ENCODE assay signal across 19 cellular contexts in genomic region chr6:14518515-14519217, GRCh38.
DNase-seq lines count a peak whose midpoint lies in the region; ATAC-seq, FAIRE-seq and TF ChIP-seq lines count a peak whose summit lies in the region.
"Had no signal": no experiment of that assay in that cellular context is flagged by ENCODE, and none has a peak within 500 bp of the region (broad histone marks: within the 10 kb centered on the region; RNA-seq: fewer than 3 reads in every experiment).

No MANE protein-coding gene starts in this region.

- POLR2A ChIA-PET in HEK293 (lab: Yijun Ruan, JAX), result no interaction called here
- POLR2A ChIA-PET in K562 (lab: Yijun Ruan, JAX), result interaction anchor here (0.6 to 1.6 kb wide), 6 partner anchors 9 to 314 kb away, joined by 3 to 4 read pairs (median 3); no protein-coding TSS in a partner anchor
- POLR2A ChIA-PET in HepG2 (lab: Yijun Ruan, JAX), result no interaction called here

- no peak overlapping the region for H3K27ac ChIP-seq in HEK293 (ENCODE audit: extremely low read depth, low read depth, low read length)
- H3K27ac ChIP-seq in K562 (ENCODE audit: extremely low read depth, low read depth, low read length), result no peak overlapping the region
- H3K27ac ChIP-seq in mesenchymal stem cell (ENCODE audit: low read length, poor library complexity, severe bottlenecking), result no peak overlapping the region
- H3K27ac ChIP-seq in HepG2 (ENCODE audit: extremely low read length, insufficient read depth, low read length), result no peak overlapping the region
- H3K27ac ChIP-seq in tibial artery, result no peak overlapping the region
- H3K27ac ChIP-seq: psoas muscle, SJCRH30 had no signal

- intact Hi-C loops in K562 (cut with micrococcal nuclease), result no loop called here
- intact Hi-C loops in HepG2 (cut with micrococcal nuclease; ENCODE audit: unreplicated experiment), result no loop called here
- intact Hi-C loops in tibial artery (cut with DNase I; ENCODE audit: low total_unique reads), result no loop called here

- H3K23ac ChIP-seq in mesenchymal stem cell (ENCODE audit: low read length in 2 of 2), result no peak overlapping the region

- no peak overlapping the region for H3K18ac ChIP-seq in mesenchymal stem cell (ENCODE audit: low read depth in 1 of 2, low read length in 2 of 2)

- TF ChIP-seq CTCF in HEK293 (tag by site-specific recombination; IDR thresholded peaks at IDR 0.05) (no peak), K562 (IDR thresholded peaks at IDR 0.05 in 2 of 3, conservative IDR thresholded peaks at IDR 0.05 in 1 of 3; ENCODE audit: insufficient read depth in 2 of 3, low read depth in 1 of 3, low read length in 3 of 3) (no peak), HepG2 (CRISPR knock-in tag; IDR thresholded peaks at IDR 0.05) (no peak), tibial artery (IDR thresholded peaks at IDR 0.05) (no peak)

- FAIRE-seq in K562 (lab: Jason Lieb, UNC) (no peak), HepG2 (lab: Jason Lieb, UNC) (no peak), GM12891 (lab: Jason Lieb, UNC) (no peak)
- FAIRE-seq: colon, frontal cortex, HTR-8/SVneo, small intestine had no signal

- no peaks in the 10 kb centered on the region for H4K20me1 ChIP-seq in K562 (replicated peaks; ENCODE audit: control insufficient read depth, insufficient read depth, low read length)
- no peaks in the 10 kb centered on the region for H4K20me1 ChIP-seq in HepG2 (ENCODE audit: insufficient read depth, low read length)

- H3K9me1 ChIP-seq in K562 (ENCODE audit: control insufficient read depth, insufficient read depth, low read length), result no peaks in the 10 kb centered on the region

- H2BK15ac ChIP-seq in mesenchymal stem cell (ENCODE audit: low read depth, poor library complexity, severe bottlenecking), result no peak overlapping the region

- peak; percentile 68 for DNase-seq in AG20443 (ENCODE audit: low spot score)
- no peak for DNase-seq in K562 (ENCODE audit: extremely low read depth in 1 of 4, low spot score in 3 of 4)
- no peak for DNase-seq in mesenchymal stem cell
- DNase-seq in HepG2 (ENCODE audit: low spot score), result no peak
- no peak for DNase-seq in GM12891 (ENCODE audit: insufficient read length, low spot score)
- no peak for DNase-seq in tibial artery
- DNase-seq: activated T-cell treated with anti-CD3 and anti-CD28 coated beads, Interleukin-2, amount 50 U/mL, for 72 hours; NCI-H2107; NCI-H526 treated with DMSO at 0.1 percent for 48 hours; psoas muscle; SJCRH30; small intestine; substantia nigra had no signal

- CTCF ChIA-PET in HEK293 (lab: Yijun Ruan, JAX) (interaction anchor here (0.6 to 0.9 kb wide), 2 partner anchors 192 to 331 kb away, joined by 3 read pairs; no protein-coding TSS in a partner anchor), K562 (lab: Yijun Ruan, JAX; ENCODE audit: low intra/inter-chr PET ratio) (no interaction called here), HepG2 (lab: Yijun Ruan, JAX; ENCODE audit: low intra/inter-chr PET ratio, low total read pairs) (no interaction called here)

- H3K79me2 ChIP-seq in K562 (ENCODE audit: control insufficient read depth, insufficient read depth, low read length) (no peaks in the 10 kb centered on the region), HepG2 (ENCODE audit: insufficient read depth, low read length) (no peaks in the 10 kb centered on the region)

- TF ChIP-seq RAD21 in K562 (CRISPR knock-in tag; conservative IDR thresholded peaks at IDR 0.05 in 1 of 2, IDR thresholded peaks at IDR 0.05 in 1 of 2) (no peak), HepG2 (CRISPR knock-in tag; IDR thresholded peaks at IDR 0.05) (no peak)

- H3K36me3 ChIP-seq in HEK293 (ENCODE audit: control insufficient read depth in 2 of 2, insufficient read depth in 1 of 2, low read length in 2 of 2) (no peaks in the 10 kb centered on the region), K562 (ENCODE audit: control insufficient read depth, insufficient read depth, low read length) (no peaks in the 10 kb centered on the region), mesenchymal stem cell (ENCODE audit: control insufficient read depth in 1 of 2, insufficient read depth in 2 of 2, low read depth in 1 of 2, low read length in 2 of 2) (no peaks in the 10 kb centered on the region), HepG2 (replicated peaks in 1 of 2; ENCODE audit: control insufficient read depth in 1 of 2, insufficient read depth in 2 of 2, low read length in 2 of 2) (no peaks in the 10 kb centered on the region), tibial artery (no peaks in the 10 kb centered on the region)
- H3K36me3 ChIP-seq: SJCRH30 had no signal

- H3K9ac ChIP-seq in K562 (ENCODE audit: insufficient read depth in 1 of 2, low read depth in 2 of 2, low read length in 2 of 2) (no peak overlapping the region), mesenchymal stem cell (ENCODE audit: low read length) (peak overlapping the region; percentile 24), HepG2 (ENCODE audit: insufficient read depth, low read depth, low read length) (no peak overlapping the region)

- H2AK5ac ChIP-seq in mesenchymal stem cell (ENCODE audit: low read length, severe bottlenecking), result no peak overlapping the region

- TF ChIP-seq EP300 in K562 (IDR thresholded peaks at IDR 0.05; ENCODE audit: low read length), result no peak
- no peak for TF ChIP-seq EP300 in HepG2 (IDR thresholded peaks at IDR 0.05; ENCODE audit: low read depth in 2 of 2, low read length in 2 of 2)
- no peak for TF ChIP-seq EP300 in HepG2 (CRISPR knock-in tag; IDR thresholded peaks at IDR 0.05; ENCODE audit: borderline replicate concordance)

- no peak overlapping the region for H2AFZ ChIP-seq in K562 (ENCODE audit: low read depth, low read length)
- H2AFZ ChIP-seq in mesenchymal stem cell (ENCODE audit: low read depth, low read length), result no peak overlapping the region
- no peak overlapping the region for H2AFZ ChIP-seq in HepG2 (ENCODE audit: low read length)

- ATAC-seq in K562 (peak; percentile 37; the same call in 2 of the 3 replicates), HepG2 (no peak), HG02571 (IDR thresholded peaks at IDR 0.05; ENCODE audit: unreplicated experiment) (no peak)
- ATAC-seq: activated CD4-positive, CD25-positive, alpha-beta regulatory T cell treated with anti-CD3 and anti-CD28 coated beads, Interleukin-2, amount 50 U/mL, for 24 hours; activated T-cell treated with anti-CD3 and anti-CD28 coated beads, Interleukin-2, amount 50 U/mL, for 72 hours; psoas muscle had no signal

- BruUV-seq in K562 (replicated peaks; lab: Mats Ljungman, UMichigan), result no TSS peak
- BruUV-seq in HepG2 (replicated peaks; lab: Mats Ljungman, UMichigan), result no TSS peak

- H3K9me3 ChIP-seq in HEK293 (ENCODE audit: control insufficient read depth, insufficient read depth, low read depth, low read length), result no peaks in the 10 kb centered on the region
- no peaks in the 10 kb centered on the region for H3K9me3 ChIP-seq in K562 (replicated peaks; ENCODE audit: control insufficient read depth, insufficient read depth, low read depth, low read length)
- no peaks in the 10 kb centered on the region for H3K9me3 ChIP-seq in mesenchymal stem cell (ENCODE audit: control insufficient read depth, low read length)
- no peaks in the 10 kb centered on the region for H3K9me3 ChIP-seq in HepG2 (ENCODE audit: low read length)
- no peaks in the 10 kb centered on the region for H3K9me3 ChIP-seq in tibial artery
- H3K9me3 ChIP-seq: psoas muscle, SJCRH30 had no signal

- H4K8ac ChIP-seq in mesenchymal stem cell (ENCODE audit: low read length), result no peak overlapping the region

- WGBS in K562 (ENCODE audit: insufficient coverage, low coverage, missing lambda C conversion rate), result 59% methylated on average over 14 of the region's 14 CpGs
- 69% methylated on average over 10 of the region's 14 CpGs for WGBS in mesenchymal stem cell
- 58% methylated on average over 14 of the region's 14 CpGs for WGBS in HepG2 (ENCODE audit: low lambda C conversion rate)

- no peaks in the 10 kb centered on the region for H3K79me1 ChIP-seq in mesenchymal stem cell (replicated peaks; ENCODE audit: low read length, poor library complexity, severe bottlenecking)

- H3K14ac ChIP-seq in mesenchymal stem cell (ENCODE audit: low read length in 2 of 2), result no peak overlapping the region

- no peak overlapping the region for H4K91ac ChIP-seq in mesenchymal stem cell (ENCODE audit: low read length)

- H3K4me1 ChIP-seq in HEK293 (ENCODE audit: control insufficient read depth, insufficient read depth, low read length) (no peaks in the 10 kb centered on the region), K562 (replicated peaks in 1 of 2; ENCODE audit: control insufficient read depth in 2 of 2, insufficient read depth in 2 of 2, low read length in 2 of 2) (no peaks in the 10 kb centered on the region; a peak in 2 of 5 replicates), mesenchymal stem cell (ENCODE audit: control insufficient read depth, insufficient read depth, low read depth, low read length) (no peaks in the 10 kb centered on the region), HepG2 (ENCODE audit: insufficient read depth, low read length) (no peaks in the 10 kb centered on the region), tibial artery (no peaks in the 10 kb centered on the region)
- H3K4me1 ChIP-seq: psoas muscle, SJCRH30 had no signal

- TF ChIP-seq POLR2A in K562 (conservative IDR thresholded peaks at IDR 0.05) (no peak), HepG2 (IDR thresholded peaks at IDR 0.05; ENCODE audit: insufficient read depth in 1 of 2, low read depth in 2 of 2, low read length in 2 of 2) (no peak), GM12891 (IDR thresholded peaks at IDR 0.05; ENCODE audit: low read depth, low read length) (no peak)

- no peaks in the 10 kb centered on the region for H3K27me3 ChIP-seq in K562 (ENCODE audit: control insufficient read depth in 2 of 2, insufficient read depth in 2 of 2, low read length in 2 of 2)
- H3K27me3 ChIP-seq in mesenchymal stem cell (ENCODE audit: control insufficient read depth in 1 of 2, insufficient read depth in 1 of 2, low read length in 2 of 2), result no peaks in the 10 kb centered on the region
- H3K27me3 ChIP-seq in HepG2 (ENCODE audit: control insufficient read depth in 1 of 2, insufficient read depth in 2 of 2, low read length in 2 of 2), result no peaks in the 10 kb centered on the region
- H3K27me3 ChIP-seq in tibial artery, result no peaks in the 10 kb centered on the region
- H3K27me3 ChIP-seq: SJCRH30 had no signal

- no peak overlapping the region for H2BK120ac ChIP-seq in mesenchymal stem cell (ENCODE audit: low read depth, low read length)

- H3K4me2 ChIP-seq in K562 (ENCODE audit: insufficient read depth, low read length) (no peak overlapping the region), mesenchymal stem cell (ENCODE audit: low read length, poor library complexity, severe bottlenecking) (no peak overlapping the region), HepG2 (ENCODE audit: low read depth, low read length) (no peak overlapping the region)

- no peak overlapping the region for H3K4ac ChIP-seq in mesenchymal stem cell (ENCODE audit: low read depth in 1 of 2, low read length in 2 of 2)

- no peak overlapping the region for H2BK5ac ChIP-seq in mesenchymal stem cell (ENCODE audit: low read depth, low read length, poor library complexity, severe bottlenecking)

- in situ Hi-C loops in K562 (cut with MboI) (no loop called here), HepG2 (cut with HindIII; ENCODE audit: extremely low pct_ligation_motif_present, low pct_unique_long_range_greater_than_20kb) (no loop called here)

- H3K4me3 ChIP-seq in HEK293 (ENCODE audit: low read depth, low read length) (no peak overlapping the region), K562 (no peak overlapping the region), mesenchymal stem cell (ENCODE audit: insufficient read depth in 1 of 2, low read depth in 1 of 2, low read length in 2 of 2) (peak overlapping the region in 1 of 2 experiments; percentile 44), HepG2 (replicated peaks in 1 of 3; ENCODE audit: insufficient read depth in 1 of 3, low read depth in 2 of 3, low read length in 3 of 3) (no peak overlapping the region), tibial artery (no peak overlapping the region)
- H3K4me3 ChIP-seq: psoas muscle, SJCRH30 had no signal

- no peak overlapping the region for H2BK12ac ChIP-seq in mesenchymal stem cell (ENCODE audit: low read length in 2 of 2)
